In genomic region chr3:39288300-39288808, GRCh38 we compare ENCODE assay signal across 9 cellular contexts. TPM values are rescaled to one million over a fixed set of nuclear protein-coding genes. Genes with fewer than 3 reads are reported as not detected.
DNase-seq lines count a peak whose midpoint lies in the region; ATAC-seq, FAIRE-seq and TF ChIP-seq lines count a peak whose summit lies in the region.
"Had no signal": no experiment of that assay in that cellular context is flagged by ENCODE, and none has a peak within 500 bp of the region (broad histone marks: within the 10 kb centered on the region; RNA-seq: fewer than 3 reads in every experiment).

No MANE protein-coding gene starts in this region.

- H3K4me1 Mint-ChIP-seq in astrocyte (ENCODE audit: low read depth, unreplicated experiment) = peaks cover 7% of the 10 kb centered on the region

- WGBS in smooth muscle cell (ENCODE audit: low lambda C conversion rate) = 32% methylated on average over 3 of the region's 3 CpGs

- H3K9me3 Mint-ChIP-seq in astrocyte (ENCODE audit: unreplicated experiment) = peaks cover 4% of the 10 kb centered on the region

- H3K36me3 ChIP-seq in astrocyte (ENCODE audit: insufficient read depth, low read length) = no peaks in the 10 kb centered on the region
- no peaks in the 10 kb centered on the region for H3K36me3 ChIP-seq in smooth muscle cell (ENCODE audit: low read depth)

- H4K20me1 ChIP-seq in astrocyte (ENCODE audit: insufficient read depth, low read length) = no peaks in the 10 kb centered on the region
- no peaks in the 10 kb centered on the region for H4K20me1 ChIP-seq in smooth muscle cell (ENCODE audit: low read depth)

- H3K27ac ChIP-seq in astrocyte (ENCODE audit: low read depth, low read length) (no peak overlapping the region), smooth muscle cell (ENCODE audit: low read depth) (no peak overlapping the region)

- H3K9me3 ChIP-seq in astrocyte (ENCODE audit: insufficient read depth, low read depth, low read length) = no peaks in the 10 kb centered on the region
- H3K9me3 ChIP-seq in smooth muscle cell (replicated peaks; ENCODE audit: low read depth) = no peaks in the 10 kb centered on the region

- H3F3A ChIP-seq in smooth muscle cell (ENCODE audit: low read depth) = no peaks in the 10 kb centered on the region

- H3K4me3 Mint-ChIP-seq in astrocyte (ENCODE audit: unreplicated experiment) = no peak overlapping the region

- H3K4me3 ChIP-seq in astrocyte (ENCODE audit: insufficient read depth, low read depth, low read length) = no peak overlapping the region
- no peak overlapping the region for H3K4me3 ChIP-seq in smooth muscle cell

- peak; percentile 90 for DNase-seq in A172 (ENCODE audit: low spot score)
- peak; percentile 92 for DNase-seq in NCI-H2029 (lab: John Stamatoyannopoulos, UW)
- DNase-seq in T1000 (lab: John Stamatoyannopoulos, UW) = peak; percentile 66
- DNase-seq in astrocyte (ENCODE audit: low read depth) = peak; percentile 73
- peak in 44 of 51 donors; percentile 16 to 84 (median 57) for DNase-seq in hypothalamus (lab: John Stamatoyannopoulos, UW)
- peak; percentile 9 for DNase-seq in smooth muscle cell (lab: John Stamatoyannopoulos, UW; ENCODE audit: unreplicated experiment)

- no peak for FAIRE-seq in astrocyte (lab: Jason Lieb, UNC)
- FAIRE-seq: G401.6 had no signal

- H3K27me3 ChIP-seq in astrocyte (ENCODE audit: insufficient read depth, low read length) = no peaks in the 10 kb centered on the region
- no peaks in the 10 kb centered on the region for H3K27me3 ChIP-seq in smooth muscle cell (ENCODE audit: low read depth)

- H3K36me3 Mint-ChIP-seq in astrocyte (ENCODE audit: low read depth, unreplicated experiment) = no peaks in the 10 kb centered on the region

- H3K27me3 Mint-ChIP-seq in astrocyte (ENCODE audit: low read depth, unreplicated experiment) = no peaks in the 10 kb centered on the region

- no peaks in the 10 kb centered on the region for H3K4me1 ChIP-seq in astrocyte (ENCODE audit: insufficient read depth, low read length)
- H3K4me1 ChIP-seq in smooth muscle cell (ENCODE audit: low read depth) = no peaks in the 10 kb centered on the region

- H2AFZ ChIP-seq in astrocyte (ENCODE audit: low read depth, low read length) (no peak overlapping the region), smooth muscle cell (ENCODE audit: low read depth) (no peak overlapping the region)

- H3K9ac ChIP-seq in astrocyte (ENCODE audit: low read length) (no peak overlapping the region), smooth muscle cell (ENCODE audit: low read depth) (no peak overlapping the region)

- TF ChIP-seq CTCF in astrocyte (IDR thresholded peaks at IDR 0.05; ENCODE audit: insufficient read depth, low read depth, low read length) (peak; percentile 89), smooth muscle cell (IDR thresholded peaks at IDR 0.05; ENCODE audit: borderline replicate concordance, insufficient read depth, poor library complexity, severe bottlenecking) (peak; percentile 95)

- H3K79me2 ChIP-seq in astrocyte (ENCODE audit: insufficient read depth, low read length) (no peaks in the 10 kb centered on the region), smooth muscle cell (ENCODE audit: low read depth) (no peaks in the 10 kb centered on the region)

- ATAC-seq in GM18508 (IDR thresholded peaks at IDR 0.05; ENCODE audit: insufficient read depth, unreplicated experiment) = peak; percentile 90
- peak; percentile 95 for ATAC-seq in HG02970 (IDR thresholded peaks at IDR 0.05; ENCODE audit: low FRiP score, unreplicated experiment)

- no peak overlapping the region for H3K27ac Mint-ChIP-seq in astrocyte (ENCODE audit: unreplicated experiment)

- H3K4me2 ChIP-seq in astrocyte (ENCODE audit: low read length) (no peak overlapping the region), smooth muscle cell (no peak overlapping the region)

RNA-seq across cellular contexts. Expression of gene CX3CR1, which starts 8.5 kb away (rescaled TPM):
- not detected in 2 replicates for total RNA-seq in A172 (2014; rRNA removed; shearing (Covaris generic))
- 0.17 and 0.32 TPM in 2 replicates for total RNA-seq in astrocyte
- total RNA-seq in smooth muscle cell = 0.31 TPM in 1 of 2 replicates, not detected in the other
- 0.70 TPM in 1 of 2 replicates, not detected in the other for polyA plus RNA-seq in smooth muscle cell

RNA-seq across cellular contexts. Expression of gene CCR8, which starts 41.2 kb away (rescaled TPM):
- total RNA-seq in A172 (2014; rRNA removed; shearing (Covaris generic)) = not detected in 2 replicates
- total RNA-seq in astrocyte (not detected in 2 replicates), smooth muscle cell (not detected in 2 replicates)
- not detected in 2 replicates for polyA plus RNA-seq in smooth muscle cell

Comparison
In these comparisons a context has a peak if more than half of its experiments do, and no peak if none do; other contexts are left out.
1. DNase-seq: peak in every context shown above with its lines; median percentile 92 in NCI-H2029; 90 in A172; 73 in astrocyte; 66 in T1000; 57 in hypothalamus; 9 in smooth muscle cell.